ENCODE assay signal across 1 cellular context in the genomic region with DNA sequence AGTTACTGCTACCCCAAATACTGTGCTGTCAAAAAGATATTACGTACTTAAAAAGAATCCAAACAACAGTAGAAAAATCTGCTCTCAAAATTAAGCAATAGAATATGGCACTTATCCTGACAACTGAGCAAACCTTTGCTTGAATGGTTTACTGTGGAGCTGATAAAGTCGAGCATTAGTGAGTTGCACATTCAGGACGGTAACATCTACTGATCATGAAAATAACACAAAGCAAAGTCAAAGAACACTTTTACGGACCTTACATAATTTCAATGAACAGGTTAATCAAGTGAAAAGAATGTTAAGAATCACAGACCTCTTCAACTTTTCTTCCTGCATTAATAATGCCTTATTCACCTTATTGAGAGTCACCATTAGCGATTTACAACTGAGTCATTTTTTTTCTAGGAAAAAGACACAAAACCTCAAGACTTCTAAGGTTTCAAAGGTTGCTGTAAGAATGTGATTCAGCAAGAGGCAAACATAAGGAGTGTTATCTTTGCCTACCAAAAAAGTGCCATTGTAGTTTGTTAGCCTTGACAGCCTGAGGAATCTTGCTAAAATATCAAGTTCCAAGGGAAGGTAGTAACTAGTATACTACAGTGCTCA.
TF ChIP-seq lines count a peak whose summit lies in the region.

No MANE protein-coding gene starts in this region.

TF ChIP-seq in H1, 55 proteins besides CTCF, POLR2A, EP300 and RAD21:
- TF ChIP-seq SRF (IDR thresholded peaks at IDR 0.05; ENCODE audit: low read depth, low read length) (no peak), CHD7 (IDR thresholded peaks at IDR 0.05; ENCODE audit: insufficient replicate concordance, low read length) (no peak), BCL11A (IDR thresholded peaks at IDR 0.05; ENCODE audit: low read depth in 2 of 2, low read length in 2 of 2) (no peak), HDAC2 (IDR thresholded peaks at IDR 0.05; ENCODE audit: borderline replicate concordance in 1 of 2, low read depth in 2 of 2, low read length in 2 of 2) (no peak), CHD2 (IDR thresholded peaks at IDR 0.05; ENCODE audit: low read length) (no peak), TBP (IDR thresholded peaks at IDR 0.05; ENCODE audit: low read depth, low read length) (no peak), RBBP5 (IDR thresholded peaks at IDR 0.05; ENCODE audit: borderline replicate concordance, low read depth, low read length) (no peak), KDM4A (IDR thresholded peaks at IDR 0.05; ENCODE audit: low read depth, low read length, severe bottlenecking) (no peak), FOSL1 (IDR thresholded peaks at IDR 0.05; ENCODE audit: insufficient read depth, low read depth, low read length) (no peak), SIN3A (conservative IDR thresholded peaks at IDR 0.05 in 1 of 2, IDR thresholded peaks at IDR 0.05 in 1 of 2; ENCODE audit: low read depth in 1 of 2, low read length in 2 of 2) (no peak), JUN (IDR thresholded peaks at IDR 0.05; ENCODE audit: low read depth, low read length) (no peak), GTF2F1 (IDR thresholded peaks at IDR 0.05; ENCODE audit: borderline replicate concordance, low read depth, low read length) (no peak), POLR2AphosphoS5 (IDR thresholded peaks at IDR 0.05; ENCODE audit: low read depth, low read length) (no peak), TAF7 (optimal IDR thresholded peaks at IDR 0.05; ENCODE audit: borderline replicate concordance, low read depth, low read length) (no peak)
